Comparison of ENCODE assay signal across 9 cellular contexts in the genomic region with DNA sequence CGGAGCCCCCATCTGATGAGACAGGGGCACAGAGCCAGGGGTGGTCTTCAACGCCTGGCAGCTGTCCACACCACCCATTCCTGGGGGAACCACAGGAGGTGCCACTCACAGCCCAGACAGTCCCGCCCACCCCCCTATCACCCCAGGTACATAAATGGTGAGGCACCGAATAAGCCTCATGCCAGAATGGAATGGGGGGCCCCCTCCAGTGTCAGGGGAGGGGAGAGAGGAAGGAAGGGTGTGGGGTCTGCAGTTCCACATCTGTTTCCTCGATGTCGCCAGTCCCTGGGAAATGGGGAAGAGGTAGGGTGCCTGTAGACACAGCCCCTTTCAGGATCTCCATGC. TPM values are rescaled to one million over a fixed set of nuclear protein-coding genes. Genes with fewer than 3 reads are reported as not detected.
DNase-seq lines count a peak whose midpoint lies in the region; ATAC-seq and TF ChIP-seq lines count a peak whose summit lies in the region.
"Had no signal": no experiment of that assay in that cellular context is flagged by ENCODE, and none has a peak within 500 bp of the region (broad histone marks: within the 10 kb centered on the region; RNA-seq: fewer than 3 reads in every experiment).

No MANE protein-coding gene starts in this region.

- H3K9me3 ChIP-seq in lung (ENCODE audit: control insufficient read depth in 2 of 2, insufficient read depth in 1 of 2, low read length in 1 of 2) = no peaks in the 10 kb centered on the region
- H3K9me3 ChIP-seq in thymus (ENCODE audit: control insufficient read depth) = peaks cover 1% of the 10 kb centered on the region

- no peak for TF ChIP-seq CTCF in lung (IDR thresholded peaks at IDR 0.05; ENCODE audit: control extremely low read depth, extremely low read depth)

- peaks cover 11 to 16% of the 10 kb centered on the region in 2 donors for H3K36me3 Mint-ChIP-seq in activated T-cell treated with anti-CD3 and anti-CD28 coated beads, Interleukin-2, amount 50 U/mL, for 72 hours (ENCODE audit: insufficient read depth in 2 of 2)

- no peaks in the 10 kb centered on the region for H3K27me3 ChIP-seq in lung (ENCODE audit: control insufficient read depth, insufficient read depth)
- no peaks in the 10 kb centered on the region for H3K27me3 ChIP-seq in thymus (ENCODE audit: control insufficient read depth, insufficient read depth)

- H3K4me1 ChIP-seq in lung (ENCODE audit: control insufficient read depth in 2 of 2, insufficient read depth in 2 of 2, low read length in 2 of 2) (peaks cover 8 to 37% of the 10 kb centered on the region in 2 donors), thymus (ENCODE audit: control insufficient read depth, insufficient read depth, low read length) (peaks cover 56% of the 10 kb centered on the region)

- 37 to 73% (median 40%) methylated on average over 6 of the region's 6 CpGs for WGBS in adipose tissue, 3 donors
- 22 to 41% methylated on average over 6 of the region's 6 CpGs for WGBS in lung, 2 donors
- WGBS in thymus = 53% methylated on average over 6 of the region's 6 CpGs

- no peak for ATAC-seq in activated T-cell treated with anti-CD3 and anti-CD28 coated beads, Interleukin-2, amount 50 U/mL, for 72 hours (replicated peaks in 1 of 2)
- no peak for ATAC-seq in lung (ENCODE audit: insufficient read depth, low FRiP score)

- H3K4me3 ChIP-seq in lung (no peak overlapping the region), thymus (ENCODE audit: low read length) (peak overlapping the region; percentile 93)

- DNase-seq in activated T-cell treated with anti-CD3 and anti-CD28 coated beads, Interleukin-2, amount 50 U/mL, for 72 hours = no peak
- DNase-seq in activated T-cell treated with anti-CD3 and anti-CD28 coated beads for 4 hours (no peak), lung (ENCODE audit: low spot score) (no peak), dedifferentiated amniotic fluid mesenchymal stem cell (ENCODE audit: extremely low spot score) (no peak), NCI-H345 treated with DMSO at 0.1 percent for 48 hours (lab: John Stamatoyannopoulos, UW; ENCODE audit: unreplicated experiment) (no peak)
- DNase-seq in activated effector memory CD4-positive, alpha-beta T cell treated with Interleukin-2 at 50 U/mL for 16 hours = no peak
- DNase-seq: NCI-H748 treated with DMSO at 0.1 percent for 48 hours had no signal

- H3K27ac Mint-ChIP-seq in activated T-cell treated with anti-CD3 and anti-CD28 coated beads, Interleukin-2, amount 50 U/mL, for 72 hours = no peak overlapping the region

- no peaks in the 10 kb centered on the region for H3K9me3 Mint-ChIP-seq in activated T-cell treated with anti-CD3 and anti-CD28 coated beads, Interleukin-2, amount 50 U/mL, for 72 hours

- peaks cover 74% of the 10 kb centered on the region for H3K4me1 Mint-ChIP-seq in activated T-cell treated with anti-CD3 and anti-CD28 coated beads, Interleukin-2, amount 50 U/mL, for 72 hours (ENCODE audit: low read depth)

- H3K27me3 Mint-ChIP-seq in activated T-cell treated with anti-CD3 and anti-CD28 coated beads, Interleukin-2, amount 50 U/mL, for 72 hours (ENCODE audit: low read depth) = no peaks in the 10 kb centered on the region

- H3K4me3 Mint-ChIP-seq in activated T-cell treated with anti-CD3 and anti-CD28 coated beads, Interleukin-2, amount 50 U/mL, for 72 hours = peak overlapping the region; percentile 92 to 94

- H3K36me3 ChIP-seq in lung (ENCODE audit: control insufficient read depth in 2 of 2, insufficient read depth in 2 of 2, low read length in 2 of 2) (peaks cover 0 to 42% of the 10 kb centered on the region in 2 donors), thymus (ENCODE audit: control insufficient read depth, insufficient read depth) (peaks cover 44% of the 10 kb centered on the region)

- H3K27ac ChIP-seq in adipose tissue (ENCODE audit: low read depth, low read length) = peak overlapping the region; percentile 7
- H3K27ac ChIP-seq in lung (ENCODE audit: low read depth in 1 of 2, low read length in 1 of 2) = peak overlapping the region; percentile 89 to 93
- H3K27ac ChIP-seq in thymus (ENCODE audit: low read depth) = peak overlapping the region; percentile 99

RNA-seq across cellular contexts. Expression of a gene that starts 1.7 kb away (rescaled TPM):
- 100 to 1,000 TPM; 129 to 137 TPM for total RNA-seq in activated T-cell treated with anti-CD3 and anti-CD28 coated beads, Interleukin-2, amount 50 U/mL, for 72 hours
- polyA plus RNA-seq in adipose tissue = 10 to 100 TPM; 14.1 to 58.4 (median 55.2) TPM
- 100 to 1,000 TPM in 1 of 2 donors, 10 to 100 TPM in 1; 75.7 to 166 TPM for total RNA-seq in lung
- polyA plus RNA-seq in lung = 100 to 1,000 TPM in 1 of 2 donors, 10 to 100 TPM in 1; 88.4 to 109 TPM
- polyA plus RNA-seq in thymus = 174 TPM

RNA-seq across cellular contexts. Expression of a gene that starts 3.7 kb away (rescaled TPM):
- total RNA-seq in activated T-cell treated with anti-CD3 and anti-CD28 coated beads, Interleukin-2, amount 50 U/mL, for 72 hours = 100 to 1,000 TPM; 102 to 124 TPM
- polyA plus RNA-seq in adipose tissue (1 to 10 TPM; 4.6 to 5.9 (median 4.9) TPM), lung (10 to 100 TPM; 15.7 to 21.2 TPM), thymus (196 TPM)
- 10 to 100 TPM; 15.5 to 28.1 TPM for total RNA-seq in lung

RNA-seq across cellular contexts. Expression of a gene that starts 19.3 kb away (rescaled TPM):
- under 1 TPM in 1 of 2 donors, not detected in 1; 0.58 TPM for total RNA-seq in activated T-cell treated with anti-CD3 and anti-CD28 coated beads, Interleukin-2, amount 50 U/mL, for 72 hours
- polyA plus RNA-seq in adipose tissue (not detected), lung (under 1 TPM; 0.05 to 0.20 TPM), thymus (9.8 TPM)
- 1 to 10 TPM in 1 of 2 donors, not detected in 1; 2.8 TPM for total RNA-seq in lung

RNA-seq across cellular contexts. Expression of a gene that starts 41.5 kb away (rescaled TPM):
- total RNA-seq in activated T-cell treated with anti-CD3 and anti-CD28 coated beads, Interleukin-2, amount 50 U/mL, for 72 hours = 10 to 100 TPM; 87.6 to 92.0 TPM
- polyA plus RNA-seq in adipose tissue = 100 to 1,000 TPM in 1 of 3 donors, 10 to 100 TPM in 2; 37.5 to 113 (median 90.3) TPM
- 100 to 1,000 TPM; 111 to 188 TPM for total RNA-seq in lung
- 100 to 1,000 TPM; 188 to 212 TPM for polyA plus RNA-seq in lung
- 149 TPM for polyA plus RNA-seq in thymus

RNA-seq across cellular contexts. Expression of a gene that starts 60.0 kb away (rescaled TPM):
- total RNA-seq in activated T-cell treated with anti-CD3 and anti-CD28 coated beads, Interleukin-2, amount 50 U/mL, for 72 hours = 10 to 100 TPM; 90.6 to 90.9 TPM
- polyA plus RNA-seq in adipose tissue (1 to 10 TPM; 2.5 to 6.6 (median 2.7) TPM), lung (10 to 100 TPM; 11.5 to 14.9 TPM), thymus (3.8 TPM)
- total RNA-seq in lung = 1 to 10 TPM; 7.9 to 9.2 TPM

Comparison
In these comparisons a context has a peak if more than half of its experiments do, and no peak if none do; other contexts are left out.
1. H3K27ac ChIP-seq: peak in every context shown above with its lines; median percentile 99 in thymus; 91 in lung; 7 in adipose tissue.